23 cellular contexts compared by ENCODE assay signal in genomic region chr17:69305177-69305576, GRCh38. TPM values are rescaled to one million over a fixed set of nuclear protein-coding genes. Genes with fewer than 3 reads are reported as not detected.
A peak's percentile ranks its signal among the peaks of the same experiment; 100 is the strongest.
DNase-seq lines count a peak whose midpoint lies in the region; ATAC-seq, FAIRE-seq and TF ChIP-seq lines count a peak whose summit lies in the region.
"Had no signal": no experiment of that assay in that cellular context is flagged by ENCODE, and none has a peak within 500 bp of the region (broad histone marks: within the 10 kb centered on the region; RNA-seq: fewer than 3 reads in every experiment).

No MANE protein-coding gene starts in this region.

- H3K27ac ChIP-seq in HepG2 (ENCODE audit: extremely low read length, insufficient read depth, low read length): no peak overlapping the region
- H3K27ac ChIP-seq in right lobe of liver: no peak overlapping the region
- no peak overlapping the region for H3K27ac ChIP-seq in HEK293 (ENCODE audit: extremely low read depth, low read depth, low read length)
- H3K27ac ChIP-seq: 22Rv1; BLaER1 treated with 17β-estradiol and CSF1 and Interleukin-3, amounts not matched to agents 10 nM and 100 nM; C4-2B had no signal

- no peaks in the 10 kb centered on the region for H4K20me1 ChIP-seq in HepG2 (ENCODE audit: insufficient read depth, low read length)
- H4K20me1 ChIP-seq: BLaER1 treated with 17β-estradiol and CSF1 and Interleukin-3, amounts not matched to agents 10 nM and 100 nM had no signal

- POLR2A ChIA-PET in HepG2 (lab: Yijun Ruan, JAX): no interaction called here
- POLR2A ChIA-PET in HEK293 (lab: Yijun Ruan, JAX): no interaction called here

- H3K36me3 ChIP-seq in HepG2 (replicated peaks in 1 of 2; ENCODE audit: control insufficient read depth in 1 of 2, insufficient read depth in 2 of 2, low read length in 2 of 2) (no peaks in the 10 kb centered on the region), right lobe of liver (peaks cover 0 to 20% (median 4%) of the 10 kb centered on the region in 4 donors), HEK293 (ENCODE audit: control insufficient read depth in 2 of 2, insufficient read depth in 1 of 2, low read length in 2 of 2) (peaks cover 15 to 40% of the 10 kb centered on the region in 2 experiments)

- no peak for ATAC-seq in HepG2
- no peak for ATAC-seq in right lobe of liver
- no peak for ATAC-seq in GM19035 (IDR thresholded peaks at IDR 0.05; ENCODE audit: unreplicated experiment)
- ATAC-seq in GM21786 (IDR thresholded peaks at IDR 0.05; ENCODE audit: unreplicated experiment): no peak
- ATAC-seq: CD8-positive, alpha-beta T cell; GM12878 had no signal

- DNase-seq in HepG2 (ENCODE audit: low spot score) (no peak), right lobe of liver (no peak), GM19239 (ENCODE audit: insufficient read length, low spot score) (no peak), SIG-M5 (lab: John Stamatoyannopoulos, UW) (no peak)
- DNase-seq: ACHN; Caco-2; Calu3; CD4-positive, alpha-beta T cell; CD8-positive, alpha-beta T cell; DMS 273 treated with DMSO at 0.1 percent for 48 hours; DMS153; DMS53; DMS79; DND-41; EL; GDM1 had no signal

- no peaks in the 10 kb centered on the region for H3K79me2 ChIP-seq in HepG2 (ENCODE audit: insufficient read depth, low read length)

- no peak for TF ChIP-seq EP300 in HepG2 (IDR thresholded peaks at IDR 0.05; ENCODE audit: low read depth in 2 of 2, low read length in 2 of 2)
- TF ChIP-seq EP300 in HepG2 (CRISPR knock-in tag; IDR thresholded peaks at IDR 0.05; ENCODE audit: borderline replicate concordance): no peak

- no peak overlapping the region for H3K4me2 ChIP-seq in HepG2 (ENCODE audit: low read depth, low read length)
- H3K4me2 ChIP-seq: BLaER1 treated with 17β-estradiol and CSF1 and Interleukin-3, amounts not matched to agents 10 nM and 100 nM had no signal

- H3K4me1 ChIP-seq in HepG2 (ENCODE audit: insufficient read depth, low read length) (no peaks in the 10 kb centered on the region), right lobe of liver (peaks cover 0 to 6% (median 0%) of the 10 kb centered on the region in 4 donors), HEK293 (ENCODE audit: control insufficient read depth, insufficient read depth, low read length) (no peaks in the 10 kb centered on the region)
- H3K4me1 ChIP-seq: BLaER1 treated with 17β-estradiol and CSF1 and Interleukin-3, amounts not matched to agents 10 nM and 100 nM; Caco-2 had no signal

- H3K4me3 ChIP-seq in HepG2 (replicated peaks in 1 of 3; ENCODE audit: insufficient read depth in 1 of 3, low read depth in 2 of 3, low read length in 3 of 3) (no peak overlapping the region), right lobe of liver (no peak overlapping the region), HEK293 (ENCODE audit: low read depth, low read length) (no peak overlapping the region)
- H3K4me3 ChIP-seq: BLaER1 treated with 17β-estradiol and CSF1 and Interleukin-3, amounts not matched to agents 10 nM and 100 nM; GM12878 had no signal

- in situ Hi-C loops in HepG2 (cut with HindIII; ENCODE audit: extremely low pct_ligation_motif_present, low pct_unique_long_range_greater_than_20kb): no loop called here

- H3K27me3 ChIP-seq in HepG2 (ENCODE audit: control insufficient read depth in 1 of 2, insufficient read depth in 2 of 2, low read length in 2 of 2): no peaks in the 10 kb centered on the region
- H3K27me3 ChIP-seq in right lobe of liver: no peaks in the 10 kb centered on the region
- H3K27me3 ChIP-seq: BLaER1 treated with 17β-estradiol and CSF1 and Interleukin-3, amounts not matched to agents 10 nM and 100 nM had no signal

- TF ChIP-seq CTCF in HepG2 (CRISPR knock-in tag; IDR thresholded peaks at IDR 0.05) (no peak), right lobe of liver (IDR thresholded peaks at IDR 0.05) (no peak), HEK293 (tag by site-specific recombination; IDR thresholded peaks at IDR 0.05) (no peak)

- TF ChIP-seq POLR2A in HepG2 (IDR thresholded peaks at IDR 0.05; ENCODE audit: insufficient read depth in 1 of 2, low read depth in 2 of 2, low read length in 2 of 2) (no peak), right lobe of liver (IDR thresholded peaks at IDR 0.05) (no peak)

- 95% methylated on average over 2 of the region's 2 CpGs for WGBS in HepG2 (ENCODE audit: low lambda C conversion rate)
- WGBS in right lobe of liver (ENCODE audit: insufficient coverage, low coverage, low lambda C conversion rate, missing lambda C conversion rate): 87% methylated on average over 2 of the region's 2 CpGs

- H2AFZ ChIP-seq in HepG2 (ENCODE audit: low read length): no peak overlapping the region

- TF ChIP-seq RAD21 in HepG2 (CRISPR knock-in tag; IDR thresholded peaks at IDR 0.05): no peak

- H3K9me3 ChIP-seq in HepG2 (ENCODE audit: low read length) (no peaks in the 10 kb centered on the region), right lobe of liver (no peaks in the 10 kb centered on the region), HEK293 (ENCODE audit: control insufficient read depth, insufficient read depth, low read depth, low read length) (no peaks in the 10 kb centered on the region)
- H3K9me3 ChIP-seq: Caco-2 had no signal

- H3K9ac ChIP-seq in HepG2 (ENCODE audit: insufficient read depth, low read depth, low read length): no peak overlapping the region
- H3K9ac ChIP-seq: BLaER1 treated with 17β-estradiol and CSF1 and Interleukin-3, amounts not matched to agents 10 nM and 100 nM had no signal

- FAIRE-seq in HepG2 (lab: Jason Lieb, UNC) (no peak), GM19239 (lab: Jason Lieb, UNC) (peak; percentile 23)
- FAIRE-seq: GM12878 had no signal

- CTCF ChIA-PET in HepG2 (lab: Yijun Ruan, JAX; ENCODE audit: low intra/inter-chr PET ratio, low total read pairs) (no interaction called here), HEK293 (lab: Yijun Ruan, JAX) (interaction anchor here (0.6 kb wide), 1 partner anchor 526 kb away, joined by 3 read pairs; no protein-coding TSS in a partner anchor)

- intact Hi-C loops in HepG2 (cut with micrococcal nuclease; ENCODE audit: unreplicated experiment) (no loop called here), right lobe of liver (cut with DNase I) (no loop called here)

- no TSS peak for BruUV-seq in HepG2 (replicated peaks; lab: Mats Ljungman, UMichigan)

TF ChIP-seq in HepG2, 621 proteins besides CTCF, POLR2A, EP300 and RAD21:
- TF ChIP-seq SIN3B (IDR thresholded peaks at IDR 0.05; ENCODE audit: low read length) (no peak), NCOA5 (CRISPR knock-in tag; IDR thresholded peaks at IDR 0.05) (no peak), ELF3 (CRISPR knock-in tag; IDR thresholded peaks at IDR 0.05) (no peak), ATF7 (IDR thresholded peaks at IDR 0.05) (peak; percentile 61), ATF7 (CRISPR knock-in tag; IDR thresholded peaks at IDR 0.05) (no peak), MTF2 (CRISPR knock-in tag; IDR thresholded peaks at IDR 0.05; ENCODE audit: borderline replicate concordance) (no peak), ZNF768 (CRISPR knock-in tag; IDR thresholded peaks at IDR 0.05) (no peak)

TF ChIP-seq in HEK293, 187 proteins besides CTCF, POLR2A, EP300 and RAD21 (continues in another document):
- TF ChIP-seq ZBTB44 (tag by site-specific recombination; IDR thresholded peaks at IDR 0.05) (no peak), ZNF645 (tag by site-specific recombination; IDR thresholded peaks at IDR 0.05) (no peak)

RNA-seq across cellular contexts. Expression of gene ABCA5, which starts 21.8 kb away (rescaled TPM):
- total RNA-seq in HepG2 (2016; rRNA removed; fragmentation: Illumina TruSeq; extraction: Trizol): 6.0 and 10.1 TPM in 2 replicates
- total RNA-seq in HepG2 (2016; cell fraction: cytosol; rRNA removed; fragmentation: Illumina TruSeq; extraction: Trizol; ENCODE audit: low read depth): 1.9 and 2.6 TPM in 2 replicates
- 4.9 and 9.3 TPM in 2 replicates for total RNA-seq in HepG2 (2016; cell fraction: insoluble cytoplasmic fraction; rRNA removed; fragmentation: Illumina TruSeq; extraction: Trizol)
- 2.6 and 2.9 TPM in 2 replicates for total RNA-seq in HepG2 (2016; cell fraction: membrane; rRNA removed; fragmentation: Illumina TruSeq; extraction: Trizol)
- 19.5 and 19.7 TPM in 2 replicates for total RNA-seq in HepG2 (2016; cell fraction: nucleus; rRNA removed; fragmentation: Illumina TruSeq; extraction: Trizol)
- polyA plus RNA-seq in HepG2 (2011; rRNA removed): 9.7 and 12.2 TPM in 2 replicates
- polyA plus RNA-seq in HepG2 (2011; cell fraction: cytosol; rRNA removed): 1.8 and 3.9 TPM in 2 replicates
- polyA plus RNA-seq in HepG2 (2011; cell fraction: nucleus; rRNA removed): 14.0 and 24.2 TPM in 2 replicates
- 8.8 and 15.2 TPM in 2 replicates for polyA plus RNA-seq in HepG2 (2012)
- polyA plus RNA-seq in HepG2 (2016; cell fraction: cytosol; fragmentation: Illumina TruSeq; extraction: Trizol; ENCODE audit: low read depth): 0.17 and 0.29 TPM in 2 replicates
- 2.8 and 3.6 TPM in 2 replicates for polyA plus RNA-seq in HepG2 (2016; cell fraction: insoluble cytoplasmic fraction; fragmentation: Illumina TruSeq; extraction: Trizol; ENCODE audit: low read depth)
- 0.65 and 0.66 TPM in 2 replicates for polyA plus RNA-seq in HepG2 (2016; cell fraction: membrane; fragmentation: Illumina TruSeq; extraction: Trizol; ENCODE audit: low read depth)
- 23.0 and 23.5 TPM in 2 replicates for polyA plus RNA-seq in HepG2 (2016; cell fraction: nucleus; fragmentation: Illumina TruSeq; extraction: Trizol; ENCODE audit: insufficient read depth, low read depth)
- 6.0 and 10.0 TPM in 2 replicates for polyA minus RNA-seq in HepG2 (2011; rRNA and poly(A)+ RNA removed; ENCODE audit: low replicate concordance)
- polyA minus RNA-seq in HepG2 (2011; cell fraction: cytosol; rRNA and poly(A)+ RNA removed): 4.8 TPM in 2 replicates
- polyA minus RNA-seq in HepG2 (2011; cell fraction: nucleus; rRNA and poly(A)+ RNA removed): 53.8 and 78.1 TPM in 2 replicates
- total RNA-seq in right lobe of liver: 10 to 100 TPM; 34.5 to 58.2 (median 46.7) TPM

Comparison
In these comparisons a context has a peak if more than half of its experiments do, and no peak if none do; other contexts are left out.
1. Of the 63 proteins assayed by ChIP-seq in both HepG2 and HEK293: peak only in HepG2: none; only in HEK293: ATF2; in both: none; in neither: 62.